8 cellular contexts compared by ENCODE assay signal in genomic region chr19:49766007-49766937, GRCh38. TPM values are rescaled to one million over a fixed set of nuclear protein-coding genes. Genes with fewer than 3 reads are reported as not detected.
DNase-seq lines count a peak whose midpoint lies in the region; ATAC-seq and TF ChIP-seq lines count a peak whose summit lies in the region.

No MANE protein-coding gene starts in this region.

- TF ChIP-seq CTCF in H9 (conservative IDR thresholded peaks at IDR 0.05) (no peak), fibroblast of the aortic adventitia (IDR thresholded peaks at IDR 0.05; ENCODE audit: insufficient read depth, low read length) (no peak)

- H2BK12ac ChIP-seq in H9 (ENCODE audit: insufficient read length, low read depth, low read length): no peak overlapping the region

- H3K27ac Mint-ChIP-seq in H9: peak overlapping the region; percentile 99 to 100 (median 100)
- H3K27ac Mint-ChIP-seq in natural killer cell treated with Interleukin-12 subunit alpha and Interleukin-12 subunit beta and Interleukin-15 and Interleukin-18, amount 100 ng/mL, for 72 hours: peak overlapping the region; percentile 91 to 92

- peaks cover 0 to 2% (median 0%) of the 10 kb centered on the region in 3 experiments; a peak in 2 of 7 replicates for H3K36me3 Mint-ChIP-seq in H9 (ENCODE audit: insufficient read depth in 1 of 3, low read depth in 3 of 3)
- no peaks in the 10 kb centered on the region for H3K36me3 Mint-ChIP-seq in natural killer cell treated with Interleukin-12 subunit alpha and Interleukin-12 subunit beta and Interleukin-15 and Interleukin-18, amount 100 ng/mL, for 72 hours

- no peaks in the 10 kb centered on the region for H4K20me1 ChIP-seq in H9 (ENCODE audit: control insufficient read depth, insufficient read depth, insufficient read length)

- peak overlapping the region; percentile 87 for H4K5ac ChIP-seq in H9 (ENCODE audit: insufficient read length, low read depth, low read length)

- H3K4me3 ChIP-seq in fibroblast of the aortic adventitia (ENCODE audit: low read depth, low read length): peak overlapping the region; percentile 57

- H3K4me3 Mint-ChIP-seq in H9: peak overlapping the region; percentile 86 to 94
- H3K4me3 Mint-ChIP-seq in natural killer cell treated with Interleukin-12 subunit alpha and Interleukin-12 subunit beta and Interleukin-15 and Interleukin-18, amount 100 ng/mL, for 72 hours: peak overlapping the region; percentile 90

- H3K79me1 ChIP-seq in H9 (ENCODE audit: insufficient read depth, low read depth, low read length, poor library complexity, severe bottlenecking): peaks cover 3% of the 10 kb centered on the region

- peak overlapping the region; percentile 93 for H3K18ac ChIP-seq in H9 (ENCODE audit: insufficient read length, low read depth, low read length)

- no peak overlapping the region for H2AK5ac ChIP-seq in H9 (ENCODE audit: insufficient read length, low read length)

- H3K9ac ChIP-seq in ES-I3 (ENCODE audit: low read depth, low read length): peak overlapping the region; percentile 59
- peak overlapping the region; percentile 89 for H3K9ac ChIP-seq in H9 (ENCODE audit: extremely low read depth, insufficient read length, low read length)

- H3K27me3 ChIP-seq in H9 (ENCODE audit: insufficient read depth, low read length): no peaks in the 10 kb centered on the region

- peak overlapping the region; percentile 77; the same call in 1 of the 2 replicates for H3K14ac ChIP-seq in H9 (ENCODE audit: insufficient read depth, low read length)

- H3K23ac ChIP-seq in H9 (ENCODE audit: insufficient read length, low read depth, low read length): no peak overlapping the region

- WGBS in H9 (ENCODE audit: extremely low coverage, insufficient read length, low lambda C conversion rate): no CpG with 5 or more reads among the region's 54 CpGs

- H2BK20ac ChIP-seq in H9 (ENCODE audit: low read depth, low read length, poor library complexity, severe bottlenecking): no peak overlapping the region

- peak; percentile 92 for TF ChIP-seq POLR2A in Raji (IDR thresholded peaks at IDR 0.05; ENCODE audit: insufficient read depth, low read depth, low read length)

- peak overlapping the region; percentile 99 for H2BK120ac ChIP-seq in H9 (ENCODE audit: low read depth, low read length, poor library complexity, severe bottlenecking)

- peaks cover 24 to 34% of the 10 kb centered on the region in 2 experiments for H3K4me1 Mint-ChIP-seq in H9
- peaks cover 36 to 40% of the 10 kb centered on the region in 2 donors for H3K4me1 Mint-ChIP-seq in natural killer cell treated with Interleukin-12 subunit alpha and Interleukin-12 subunit beta and Interleukin-15 and Interleukin-18, amount 100 ng/mL, for 72 hours (ENCODE audit: low read depth in 2 of 2)

- no peak overlapping the region for H2BK15ac ChIP-seq in H9 (ENCODE audit: low read depth, low read length)

- H3K23me2 ChIP-seq in H9 (ENCODE audit: insufficient read length, low read depth, low read length, poor library complexity, severe bottlenecking): peaks cover 12% of the 10 kb centered on the region

- no peaks in the 10 kb centered on the region; the same call in 1 of the 2 replicates for H3K36me3 ChIP-seq in ES-I3 (ENCODE audit: insufficient read depth, low read length)

- H3K4ac ChIP-seq in H9 (ENCODE audit: low read depth, low read length): peak overlapping the region; percentile 82; the same call in 1 of the 2 replicates

- H3K79me2 ChIP-seq in H9 (ENCODE audit: insufficient read depth, low read length): peaks cover 4% of the 10 kb centered on the region; the same call in 1 of the 2 replicates

- peak overlapping the region; percentile 100 for H3K27ac ChIP-seq in H9 (ENCODE audit: insufficient read length, low read depth, low read length)

- no peaks in the 10 kb centered on the region; the same call in 1 of the 2 replicates for H3K27me3 Mint-ChIP-seq in H9 (ENCODE audit: low read depth)
- no peaks in the 10 kb centered on the region for H3K27me3 Mint-ChIP-seq in natural killer cell treated with Interleukin-12 subunit alpha and Interleukin-12 subunit beta and Interleukin-15 and Interleukin-18, amount 100 ng/mL, for 72 hours

- H2AFZ ChIP-seq in H9 (ENCODE audit: low read length): no peak overlapping the region

- no peaks in the 10 kb centered on the region for H3K9me3 Mint-ChIP-seq in H9
- no peaks in the 10 kb centered on the region for H3K9me3 Mint-ChIP-seq in natural killer cell treated with Interleukin-12 subunit alpha and Interleukin-12 subunit beta and Interleukin-15 and Interleukin-18, amount 100 ng/mL, for 72 hours

- H2BK5ac ChIP-seq in H9 (ENCODE audit: insufficient read length, low read length): peak overlapping the region; percentile 73

- DNase-seq in H9 (peak; percentile 100), M059J (ENCODE audit: low read depth) (peak; percentile 100), fibroblast of the aortic adventitia (ENCODE audit: low read depth) (peak; percentile 100)
- DNase-seq in activated effector memory CD4-positive, alpha-beta T cell treated with anti-CD3 and anti-CD28 coated beads, Interleukin-2, amount 50 U/mL, for 16 hours: peak; percentile 99
- DNase-seq in natural killer cell treated with Interleukin-12 subunit alpha and Interleukin-12 subunit beta and Interleukin-15 and Interleukin-18, amount 100 ng/mL, for 72 hours (ENCODE audit: low spot score): peak; percentile 99
- DNase-seq in stimulated activated naive CD4-positive, alpha-beta T cell treated with Interleukin-2 at 50 U/mL for 16 hours (lab: John Stamatoyannopoulos, UW): peak; percentile 99

- ATAC-seq in natural killer cell treated with Interleukin-12 subunit alpha and Interleukin-12 subunit beta and Interleukin-15 and Interleukin-18, amount 100 ng/mL, for 72 hours: peak; percentile 95 to 96

- H3K4me1 ChIP-seq in ES-I3 (ENCODE audit: insufficient read depth, low read length) (peaks cover 10% of the 10 kb centered on the region), H9 (ENCODE audit: insufficient read depth, low read length) (no peaks in the 10 kb centered on the region)

- H3K9me3 ChIP-seq in ES-I3 (ENCODE audit: control insufficient read depth, insufficient read depth, low read length) (no peaks in the 10 kb centered on the region), H9 (ENCODE audit: control insufficient read depth, low read depth, low read length) (no peaks in the 10 kb centered on the region)

- H3T11ph ChIP-seq in H9 (ENCODE audit: low read length): peak overlapping the region; percentile 91

- H4K8ac ChIP-seq in H9 (replicated peaks; ENCODE audit: insufficient read length, low read depth, low read length): no peak overlapping the region

- peak overlapping the region; percentile 82 for H3K4me2 ChIP-seq in H9 (ENCODE audit: insufficient read depth, insufficient read length, low read length)

- no peak overlapping the region for H3K56ac ChIP-seq in H9 (ENCODE audit: insufficient read length, low read depth, low read length)

- H4K91ac ChIP-seq in H9 (ENCODE audit: insufficient read length, low read depth, low read length): no peak overlapping the region

RNA-seq across cellular contexts. Expression of gene AP2A1, which starts 0.5 kb away (rescaled TPM):
- 108 and 109 TPM in 2 replicates for total RNA-seq in H9 (2021)
- total RNA-seq in M059J (2014; rRNA removed; shearing (Covaris generic)): 74.4 and 113 TPM in 2 replicates
- total RNA-seq in fibroblast of the aortic adventitia (ENCODE audit: low replicate concordance): 85.6 and 115 TPM in 2 replicates
- total RNA-seq in natural killer cell treated with Interleukin-12 subunit alpha and Interleukin-12 subunit beta and Interleukin-15 and Interleukin-18, amount 100 ng/mL, for 72 hours: 100 to 1,000 TPM; 131 to 142 TPM

RNA-seq across cellular contexts. Expression of gene TSKS, which starts 3.2 kb away (rescaled TPM):
- total RNA-seq in H9 (2021) (0.28 and 0.37 TPM in 2 replicates), fibroblast of the aortic adventitia (ENCODE audit: low replicate concordance) (0.57 and 1.4 TPM in 2 replicates)
- total RNA-seq in M059J (2014; rRNA removed; shearing (Covaris generic)): not detected in 2 replicates
- total RNA-seq in natural killer cell treated with Interleukin-12 subunit alpha and Interleukin-12 subunit beta and Interleukin-15 and Interleukin-18, amount 100 ng/mL, for 72 hours: under 1 TPM; 0.38 to 0.53 TPM

RNA-seq across cellular contexts. Expression of gene FUZ, which starts 46.8 kb away (rescaled TPM):
- total RNA-seq in H9 (2021): 25.1 and 29.7 TPM in 2 replicates
- 23.2 and 28.6 TPM in 2 replicates for total RNA-seq in M059J (2014; rRNA removed; shearing (Covaris generic))
- total RNA-seq in fibroblast of the aortic adventitia (ENCODE audit: low replicate concordance): 23.5 and 27.5 TPM in 2 replicates
- total RNA-seq in natural killer cell treated with Interleukin-12 subunit alpha and Interleukin-12 subunit beta and Interleukin-15 and Interleukin-18, amount 100 ng/mL, for 72 hours: 10 to 100 TPM; 10.7 to 18.0 TPM

RNA-seq across cellular contexts. Expression of gene MED25, which starts 51.8 kb away (rescaled TPM):
- total RNA-seq in H9 (2021) (76.7 and 77.5 TPM in 2 replicates), fibroblast of the aortic adventitia (ENCODE audit: low replicate concordance) (19.4 and 21.7 TPM in 2 replicates)
- total RNA-seq in M059J (2014; rRNA removed; shearing (Covaris generic)): 30.2 and 45.6 TPM in 2 replicates
- total RNA-seq in natural killer cell treated with Interleukin-12 subunit alpha and Interleukin-12 subunit beta and Interleukin-15 and Interleukin-18, amount 100 ng/mL, for 72 hours: 10 to 100 TPM; 48.0 to 64.6 TPM

Comparison
In these comparisons a context has a peak if more than half of its experiments do, and no peak if none do; other contexts are left out.
1. Peak in every context shown above with its lines: DNase-seq, ATAC-seq, H3K4me3 ChIP-seq and H3K27ac ChIP-seq.